ENCODE assay signal across 21 cellular contexts in the genomic region with DNA sequence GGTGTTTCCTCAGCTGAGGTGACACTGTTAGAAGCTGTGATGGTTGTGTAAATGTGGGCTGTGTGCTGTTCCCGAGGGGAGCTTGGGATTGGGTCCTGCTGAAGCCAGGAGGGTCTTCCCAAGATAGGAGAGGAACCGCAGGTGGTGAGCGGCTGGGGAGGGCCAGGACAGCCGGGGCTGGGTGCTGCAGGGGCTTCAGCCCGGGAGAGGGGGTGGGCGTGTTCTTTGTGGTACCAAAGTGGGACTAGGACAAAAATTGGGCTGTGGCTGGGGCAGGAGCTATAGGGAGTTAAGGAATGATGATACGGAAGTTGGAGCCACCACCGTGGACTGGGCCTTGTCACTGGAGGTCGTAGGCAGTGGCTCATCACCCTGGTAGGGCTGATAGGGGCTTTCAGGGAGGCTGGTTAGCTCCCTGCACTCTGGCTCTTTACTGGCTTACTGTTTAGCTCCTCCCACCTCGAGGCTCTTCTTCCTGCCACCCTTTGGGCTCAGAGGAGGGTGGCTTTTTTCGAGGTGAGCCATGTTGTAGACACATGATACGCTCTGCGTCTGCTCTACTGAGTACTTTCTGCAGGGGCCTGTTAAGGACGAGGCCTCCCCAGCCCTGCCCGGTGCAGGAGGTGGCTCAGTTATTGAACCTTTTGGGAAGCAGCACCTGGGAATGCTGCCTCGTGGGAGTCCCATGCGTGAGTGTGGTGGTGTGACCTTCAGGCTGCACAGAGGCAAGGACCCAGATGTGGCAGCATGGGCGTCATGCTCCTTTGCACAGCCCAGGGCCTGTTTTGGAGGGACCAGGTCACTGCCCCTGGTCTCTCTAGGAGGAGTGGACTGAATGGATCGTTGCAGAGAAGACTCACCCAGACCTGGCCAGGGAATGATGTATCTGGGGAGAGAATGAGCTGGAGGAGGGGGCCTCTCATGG. TPM values are rescaled to one million over a fixed set of nuclear protein-coding genes. Genes with fewer than 3 reads are reported as not detected.
DNase-seq lines count a peak whose midpoint lies in the region; ATAC-seq and TF ChIP-seq lines count a peak whose summit lies in the region.
"Had no signal": no experiment of that assay in that cellular context is flagged by ENCODE, and none has a peak within 500 bp of the region (broad histone marks: within the 10 kb centered on the region; RNA-seq: fewer than 3 reads in every experiment).

No MANE protein-coding gene starts in this region.

- peaks cover 57% of the 10 kb centered on the region for H3K36me3 Mint-ChIP-seq in activated naive CD4-positive, alpha-beta T cell treated with anti-CD3 and anti-CD28 coated beads for 36 hours (ENCODE audit: low read depth)
- peaks cover 92% of the 10 kb centered on the region for H3K36me3 Mint-ChIP-seq in dendritic cell treated with granulocyte-macrophage colony-stimulating factor and Interleukin-4, amounts not matched to agents 40 ng/mL and 50 ng/mL, for 4 days (ENCODE audit: low read depth)
- H3K36me3 Mint-ChIP-seq in stimulated activated effector memory CD8-positive, alpha-beta T cell treated with anti-CD3 and anti-CD28 coated beads, Interleukin-12 subunit alpha, Interleukin-12 subunit beta, amount 100 ng/mL, for 72 hours = peaks cover 92% of the 10 kb centered on the region

- H3K4ac ChIP-seq in IMR-90 (ENCODE audit: low read depth, low read length) = no peak overlapping the region

- no peak overlapping the region for H2AK9ac ChIP-seq in IMR-90 (replicated peaks; ENCODE audit: low read depth, low read length, poor library complexity)

- intact Hi-C loops in activated naive CD4-positive, alpha-beta T cell treated with anti-CD3 and anti-CD28 coated beads for 36 hours (cut with micrococcal nuclease) = no loop called here
- intact Hi-C loops in IMR-90 (cut with micrococcal nuclease) = no loop called here
- intact Hi-C loops in dendritic cell treated with granulocyte-macrophage colony-stimulating factor and Interleukin-4, amounts not matched to agents 40 ng/mL and 50 ng/mL, for 4 days (cut with micrococcal nuclease) = no loop called here

- no peak overlapping the region for H2BK15ac ChIP-seq in IMR-90 (ENCODE audit: low read depth, low read length)

- no peak overlapping the region for H2BK120ac ChIP-seq in IMR-90 (ENCODE audit: low read depth, low read length)

- H3K36me3 ChIP-seq in IMR-90 (ENCODE audit: control insufficient read depth, insufficient read depth, low read length) = peaks cover 75% of the 10 kb centered on the region

- dilution Hi-C loops in IMR-90 (cut with HindIII; ENCODE audit: low sequenced_read_pairs, unreplicated experiment) = no loop called here

- H3K4me3 ChIP-seq in IMR-90 (ENCODE audit: insufficient read depth, low read depth, low read length) = no peak overlapping the region
- H3K4me3 ChIP-seq: lower lobe of right lung had no signal

- no peak overlapping the region for H2BK20ac ChIP-seq in IMR-90 (ENCODE audit: low read depth, low read length)

- H3K27ac Mint-ChIP-seq in activated naive CD4-positive, alpha-beta T cell treated with anti-CD3 and anti-CD28 coated beads for 36 hours = peak overlapping the region; percentile 16
- peak overlapping the region; percentile 55 for H3K27ac Mint-ChIP-seq in dendritic cell treated with granulocyte-macrophage colony-stimulating factor and Interleukin-4, amounts not matched to agents 40 ng/mL and 50 ng/mL, for 4 days
- peak overlapping the region; percentile 77 for H3K27ac Mint-ChIP-seq in stimulated activated effector memory CD8-positive, alpha-beta T cell treated with anti-CD3 and anti-CD28 coated beads, Interleukin-12 subunit alpha, Interleukin-12 subunit beta, amount 100 ng/mL, for 72 hours

- ATAC-seq in IMR-90 (ENCODE audit: low read depth) (0 out of 2 replicates have a peak, but pooled peaks have one; percentile 16), GM19397 (IDR thresholded peaks at IDR 0.05; ENCODE audit: unreplicated experiment) (no peak)
- no peak for ATAC-seq in stimulated activated effector memory CD8-positive, alpha-beta T cell treated with anti-CD3 and anti-CD28 coated beads, Interleukin-12 subunit alpha, Interleukin-12 subunit beta, amount 100 ng/mL, for 72 hours

- H3K9me3 ChIP-seq in IMR-90 (ENCODE audit: control insufficient read depth, insufficient read depth, low read length) = no peaks in the 10 kb centered on the region
- H3K9me3 ChIP-seq: lower lobe of right lung had no signal

- peaks cover 24% of the 10 kb centered on the region for H4K20me1 ChIP-seq in IMR-90 (ENCODE audit: insufficient read depth, low read length)

- no peak for DNase-seq in activated naive CD4-positive, alpha-beta T cell treated with anti-CD3 and anti-CD28 coated beads for 36 hours
- DNase-seq in activated naive CD4-positive, alpha-beta T cell treated with anti-CD3 and anti-CD28 coated beads, Interleukin-2, amount 50 U/mL, for 16 hours = no peak
- DNase-seq in IMR-90 (no peak), cortex of kidney (lab: John Stamatoyannopoulos, UW) (no peak), hippocampal formation (lab: John Stamatoyannopoulos, UW) (no peak)
- DNase-seq in stimulated activated effector memory CD8-positive, alpha-beta T cell treated with anti-CD3 and anti-CD28 coated beads, Interleukin-12 subunit alpha, Interleukin-12 subunit beta, amount 100 ng/mL, for 72 hours (ENCODE audit: low spot score in 2 of 2) = peak in 1 of 2 donors; percentile 44
- DNase-seq: ACHN; activated T-cell treated with anti-CD3 and anti-CD28 coated beads, Interleukin-2, amount 50 U/mL, for 4 hours; DMS 273 treated with DMSO at 0.1 percent for 48 hours; foreskin fibroblast; GDM1; GOT3; KG1; lower lobe of right lung; NCI-H1694; right cardiac atrium; SHP77; SW 1271 had no signal

- POLR2A ChIA-PET in IMR-90 (lab: Charles Lee; ENCODE audit: unreplicated experiment) = no interaction called here

- H3K18ac ChIP-seq in IMR-90 (ENCODE audit: low read depth, low read length) = no peak overlapping the region

- peaks cover 62 to 80% of the 10 kb centered on the region in 2 experiments for H3K79me1 ChIP-seq in IMR-90 (ENCODE audit: low read depth in 1 of 2, low read length in 2 of 2)

- no peak overlapping the region for H3K4me2 ChIP-seq in IMR-90 (ENCODE audit: low read depth, low read length)

- no peak overlapping the region for H3K9ac ChIP-seq in IMR-90 (ENCODE audit: low read depth, low read length)

- no peak for TF ChIP-seq CTCF in IMR-90 (conservative IDR thresholded peaks at IDR 0.05; ENCODE audit: low read depth, low read length)

- no peaks in the 10 kb centered on the region for H3K27me3 Mint-ChIP-seq in activated naive CD4-positive, alpha-beta T cell treated with anti-CD3 and anti-CD28 coated beads for 36 hours (ENCODE audit: low read depth)
- no peaks in the 10 kb centered on the region for H3K27me3 Mint-ChIP-seq in dendritic cell treated with granulocyte-macrophage colony-stimulating factor and Interleukin-4, amounts not matched to agents 40 ng/mL and 50 ng/mL, for 4 days

- H3K27ac ChIP-seq in IMR-90 (ENCODE audit: insufficient read depth, low read length) = no peak overlapping the region
- H3K27ac ChIP-seq: C4-2B, lower lobe of right lung had no signal

- H3K9me3 Mint-ChIP-seq in activated naive CD4-positive, alpha-beta T cell treated with anti-CD3 and anti-CD28 coated beads for 36 hours = no peaks in the 10 kb centered on the region
- H3K9me3 Mint-ChIP-seq in dendritic cell treated with granulocyte-macrophage colony-stimulating factor and Interleukin-4, amounts not matched to agents 40 ng/mL and 50 ng/mL, for 4 days = no peaks in the 10 kb centered on the region
- no peaks in the 10 kb centered on the region for H3K9me3 Mint-ChIP-seq in stimulated activated effector memory CD8-positive, alpha-beta T cell treated with anti-CD3 and anti-CD28 coated beads, Interleukin-12 subunit alpha, Interleukin-12 subunit beta, amount 100 ng/mL, for 72 hours
- H3K9me3 Mint-ChIP-seq: activated T-cell treated with anti-CD3 and anti-CD28 coated beads, Interleukin-2, amount 50 U/mL, for 4 hours had no signal

- no peak overlapping the region for H4K91ac ChIP-seq in IMR-90 (ENCODE audit: insufficient read depth, low read depth, low read length)

- H2AK5ac ChIP-seq in IMR-90 (ENCODE audit: low read depth, low read length) = no peak overlapping the region

- H3K56ac ChIP-seq in IMR-90 (ENCODE audit: extremely low read depth, insufficient read depth, low read length) = no peak overlapping the region

- H3K4me3 Mint-ChIP-seq in activated naive CD4-positive, alpha-beta T cell treated with anti-CD3 and anti-CD28 coated beads for 36 hours = no peak overlapping the region
- H3K4me3 Mint-ChIP-seq in dendritic cell treated with granulocyte-macrophage colony-stimulating factor and Interleukin-4, amounts not matched to agents 40 ng/mL and 50 ng/mL, for 4 days = no peak overlapping the region
- H3K4me3 Mint-ChIP-seq in stimulated activated effector memory CD8-positive, alpha-beta T cell treated with anti-CD3 and anti-CD28 coated beads, Interleukin-12 subunit alpha, Interleukin-12 subunit beta, amount 100 ng/mL, for 72 hours = no peak overlapping the region
- H3K4me3 Mint-ChIP-seq: activated T-cell treated with anti-CD3 and anti-CD28 coated beads, Interleukin-2, amount 50 U/mL, for 4 hours had no signal

- H4K8ac ChIP-seq in IMR-90 (ENCODE audit: low read depth in 2 of 2, low read length in 2 of 2) = no peak overlapping the region

- in situ Hi-C loops in IMR-90 (cut with MboI; ENCODE audit: low sequenced_read_pairs) = no loop called here

- peaks cover 5% of the 10 kb centered on the region for H3K4me1 ChIP-seq in IMR-90 (ENCODE audit: control insufficient read depth, insufficient read depth, low read length)

- H3K23ac ChIP-seq in IMR-90 (ENCODE audit: low read depth, low read length) = no peak overlapping the region

- no TSS peak for BruUV-seq in IMR-90 (replicated peaks; lab: Mats Ljungman, UMichigan)

- TF ChIP-seq RAD21 in IMR-90 (IDR thresholded peaks at IDR 0.05; ENCODE audit: low read length) = no peak

- H3K14ac ChIP-seq in IMR-90 (replicated peaks; ENCODE audit: low read depth, low read length) = no peak overlapping the region

- 0 out of 2 replicates have a peak, but pooled peaks cover 15% of the 10 kb centered on the region for H3K9me1 ChIP-seq in IMR-90 (ENCODE audit: insufficient read depth, low read length)

- no peak for TF ChIP-seq POLR2A in IMR-90 (IDR thresholded peaks at IDR 0.05; ENCODE audit: low read depth, low read length)

- H3K27me3 ChIP-seq in IMR-90 (ENCODE audit: control insufficient read depth, insufficient read depth, low read length) = no peaks in the 10 kb centered on the region

- peaks cover 2% of the 10 kb centered on the region for H3K4me1 Mint-ChIP-seq in activated naive CD4-positive, alpha-beta T cell treated with anti-CD3 and anti-CD28 coated beads for 36 hours (ENCODE audit: low read depth)
- H3K4me1 Mint-ChIP-seq in dendritic cell treated with granulocyte-macrophage colony-stimulating factor and Interleukin-4, amounts not matched to agents 40 ng/mL and 50 ng/mL, for 4 days (ENCODE audit: low read depth) = peaks cover 29% of the 10 kb centered on the region
- peaks cover 5% of the 10 kb centered on the region for H3K4me1 Mint-ChIP-seq in stimulated activated effector memory CD8-positive, alpha-beta T cell treated with anti-CD3 and anti-CD28 coated beads, Interleukin-12 subunit alpha, Interleukin-12 subunit beta, amount 100 ng/mL, for 72 hours

- WGBS in IMR-90 (ENCODE audit: extremely low coverage in 2 of 2, insufficient read length in 1 of 2), 2 experiments = 98% methylated on average over 7 of the region's 19 CpGs; no CpG with 5 or more reads in 1 of the 2 experiments

- H2BK5ac ChIP-seq in IMR-90 (ENCODE audit: low read depth, low read length, poor library complexity, severe bottlenecking) = no peak overlapping the region

- no peak overlapping the region for H4K5ac ChIP-seq in IMR-90 (ENCODE audit: low read depth, low read length)

- CTCF ChIA-PET in activated naive CD4-positive, alpha-beta T cell treated with anti-CD3 and anti-CD28 coated beads for 36 hours (lab: Charles Lee) = no interaction called here
- CTCF ChIA-PET in IMR-90 (lab: Yijun Ruan, JAX) = interaction anchor here (0.7 kb wide), 1 partner anchor 13 kb away, joined by 3 read pairs; no protein-coding TSS in a partner anchor

- H2AFZ ChIP-seq in IMR-90 (replicated peaks; ENCODE audit: low read length, poor library complexity) = no peak overlapping the region

RNA-seq across cellular contexts. Expression of a gene that starts 21.6 kb away (rescaled TPM):
- total RNA-seq in activated naive CD4-positive, alpha-beta T cell treated with anti-CD3 and anti-CD28 coated beads for 36 hours = 10 to 100 TPM; 29.9 to 33.7 TPM
- total RNA-seq in IMR-90 (2012; rRNA removed) = 21.4 and 23.5 TPM in 2 replicates
- 37.3 and 39.6 TPM in 2 replicates for polyA plus RNA-seq in IMR-90 (2012; rRNA removed)
- polyA plus RNA-seq in IMR-90 (2012; cell fraction: cytosol; rRNA removed) = 29.3 and 37.4 TPM in 2 replicates
- 61.9 and 87.8 TPM in 2 replicates for polyA plus RNA-seq in IMR-90 (2012; cell fraction: nucleus; rRNA removed; ENCODE audit: low replicate concordance)

Comparison
In these comparisons a context has a peak if more than half of its experiments do, and no peak if none do; other contexts are left out.
1. H3K27ac Mint-ChIP-seq: peak in every context shown above with its lines; median percentile 77 in stimulated activated effector memory CD8-positive, alpha-beta T cell treated with anti-CD3 and anti-CD28 coated beads, Interleukin-12 subunit alpha, Interleukin-12 subunit beta, amount 100 ng/mL, for 72 hours; 55 in dendritic cell treated with granulocyte-macrophage colony-stimulating factor and Interleukin-4, amounts not matched to agents 40 ng/mL and 50 ng/mL, for 4 days; 16 in activated naive CD4-positive, alpha-beta T cell treated with anti-CD3 and anti-CD28 coated beads for 36 hours.